ENCODE assay signal across 12 cellular contexts in the genomic region with DNA sequence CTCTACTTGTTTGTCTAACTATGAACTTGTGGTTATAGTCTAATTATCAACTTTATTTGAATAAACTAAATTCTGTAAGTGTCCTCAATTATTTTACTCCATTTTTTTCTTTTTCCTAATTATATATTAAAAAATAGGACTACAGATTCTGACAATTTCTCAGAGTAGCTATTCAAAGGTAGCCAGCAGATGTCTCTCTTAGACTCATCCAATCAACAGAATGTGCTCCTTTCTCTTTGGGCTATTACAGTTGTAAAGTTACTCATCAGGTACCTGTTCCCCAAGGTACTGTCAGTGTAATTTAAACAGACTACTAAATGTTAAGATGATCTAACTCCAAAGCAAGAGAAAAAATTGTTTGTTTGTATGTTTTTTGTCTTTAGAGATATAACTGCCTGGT.
DNase-seq lines count a peak whose midpoint lies in the region; ATAC-seq, FAIRE-seq and TF ChIP-seq lines count a peak whose summit lies in the region.
"Had no signal": no experiment of that assay in that cellular context is flagged by ENCODE, and none has a peak within 500 bp of the region (broad histone marks: within the 10 kb centered on the region; RNA-seq: fewer than 3 reads in every experiment).

No MANE protein-coding gene starts in this region.

- H3K56ac ChIP-seq in mesendoderm (ENCODE audit: low read length), result no peak overlapping the region

- H3K4me2 ChIP-seq in mesendoderm (ENCODE audit: low read length), result no peak overlapping the region
- H3K4me2 ChIP-seq: KMS-11 had no signal

- DNase-seq in EH (ENCODE audit: low read depth) (peak; percentile 36), LNCaP clone FGC (ENCODE audit: low read depth) (no peak), brain microvascular endothelial cell (no peak), mesendoderm (peak; percentile 30), small intestine (no peak), SK-N-DZ (ENCODE audit: low spot score) (no peak)
- DNase-seq in activated CD8-positive, alpha-beta memory T cell treated with anti-CD3 and anti-CD28 coated beads for 24 hours, result no peak
- DNase-seq: activated naive CD4-positive, alpha-beta T cell; lower lobe of right lung; NK-92 treated with Interleukin-12 subunit alpha and Interleukin-12 subunit beta, amount 100 ng/mL, for 24 hours had no signal

- no peak overlapping the region for H3K18ac ChIP-seq in mesendoderm (ENCODE audit: low read length)

- no peak overlapping the region for H3K4ac ChIP-seq in mesendoderm (ENCODE audit: low read depth, low read length)

- H3K36me3 ChIP-seq in brain microvascular endothelial cell (replicated peaks), result no peaks in the 10 kb centered on the region
- H3K36me3 ChIP-seq in mesendoderm (ENCODE audit: control insufficient read depth, insufficient read depth, low read length), result no peaks in the 10 kb centered on the region
- no peaks in the 10 kb centered on the region for H3K36me3 ChIP-seq in small intestine (ENCODE audit: control insufficient read depth in 2 of 2, insufficient read depth in 2 of 2, low read length in 2 of 2)
- H3K36me3 ChIP-seq: lower lobe of right lung had no signal

- H2BK5ac ChIP-seq in mesendoderm (ENCODE audit: low read length), result no peak overlapping the region

- no peak overlapping the region for H3K4me3 ChIP-seq in LNCaP clone FGC (ENCODE audit: low read depth, low read length)
- H3K4me3 ChIP-seq in brain microvascular endothelial cell (ENCODE audit: low read depth, low read length), result no peak overlapping the region
- H3K4me3 ChIP-seq in mesendoderm (ENCODE audit: low read length), result no peak overlapping the region
- H3K4me3 ChIP-seq in small intestine (ENCODE audit: low read depth in 1 of 2, low read length in 2 of 2), result no peak overlapping the region
- H3K4me3 ChIP-seq: lower lobe of right lung had no signal

- in situ Hi-C loops in brain microvascular endothelial cell (cut with HindIII; ENCODE audit: low pct_ligation_motif_present, low sequenced_read_pairs), result no loop called here

- no peaks in the 10 kb centered on the region for H3K27me3 ChIP-seq in brain microvascular endothelial cell (replicated peaks)
- no peaks in the 10 kb centered on the region for H3K27me3 ChIP-seq in mesendoderm (ENCODE audit: insufficient read depth, low read length, poor library complexity)
- no peaks in the 10 kb centered on the region for H3K27me3 ChIP-seq in small intestine (ENCODE audit: control insufficient read depth in 2 of 2, insufficient read depth in 2 of 2, low read length in 2 of 2)

- no peak overlapping the region for H2BK120ac ChIP-seq in mesendoderm (ENCODE audit: low read depth, low read length)

- no peaks in the 10 kb centered on the region for H3K4me1 ChIP-seq in mesendoderm (ENCODE audit: control insufficient read depth, low read depth, low read length)
- no peaks in the 10 kb centered on the region for H3K4me1 ChIP-seq in small intestine (ENCODE audit: control insufficient read depth in 2 of 2, insufficient read depth in 1 of 2, low read depth in 1 of 2, low read length in 1 of 2)
- H3K4me1 ChIP-seq: lower lobe of right lung had no signal

- no peak for ATAC-seq in HG02798 (IDR thresholded peaks at IDR 0.05; ENCODE audit: poor library complexity, unreplicated experiment)
- ATAC-seq: lower lobe of right lung had no signal

- H3K79me2 ChIP-seq in mesendoderm (ENCODE audit: control insufficient read depth, insufficient read depth, low read length), result no peaks in the 10 kb centered on the region

- no peak overlapping the region for H2AK5ac ChIP-seq in mesendoderm (ENCODE audit: low read length)

- no peaks in the 10 kb centered on the region for H3K9me3 ChIP-seq in small intestine (ENCODE audit: control insufficient read depth, low read depth)
- H3K9me3 ChIP-seq: lower lobe of right lung had no signal

- no peak overlapping the region for H3K23ac ChIP-seq in mesendoderm (ENCODE audit: low read length)

- H3K27ac ChIP-seq in brain microvascular endothelial cell, result no peak overlapping the region
- no peak overlapping the region for H3K27ac ChIP-seq in mesendoderm (ENCODE audit: low read depth, low read length)
- H3K27ac ChIP-seq in small intestine (ENCODE audit: low read depth in 1 of 2, low read length in 1 of 2), result no peak overlapping the region
- H3K27ac ChIP-seq: KMS-11, lower lobe of right lung had no signal

- H3K9ac ChIP-seq in mesendoderm (ENCODE audit: low read length), result no peak overlapping the region
- H3K9ac ChIP-seq: KMS-11 had no signal

- no peak for FAIRE-seq in small intestine (lab: Jason Lieb, UNC)

- H3K79me1 ChIP-seq in mesendoderm (ENCODE audit: low read length), result no peaks in the 10 kb centered on the region

- H4K5ac ChIP-seq in mesendoderm (ENCODE audit: low read length), result no peak overlapping the region

- H2BK15ac ChIP-seq in mesendoderm (replicated peaks; ENCODE audit: low read depth), result no peak overlapping the region

- TF ChIP-seq CTCF in LNCaP clone FGC (IDR thresholded peaks at IDR 0.05; ENCODE audit: control insufficient read depth, extremely low read depth, insufficient read depth), result peak; percentile 40
- peak; percentile 39 for TF ChIP-seq CTCF in brain microvascular endothelial cell (IDR thresholded peaks at IDR 0.05; ENCODE audit: low read depth, low read length, missing control alignments)

- no peak overlapping the region for H4K8ac ChIP-seq in mesendoderm (ENCODE audit: low read depth, low read length)

Comparison
In these comparisons a context has a peak if more than half of its experiments do, and no peak if none do; other contexts are left out.
1. DNase-seq: peak in EH (single experiment) and mesendoderm (single experiment); none in LNCaP clone FGC (single experiment), brain microvascular endothelial cell (single experiment), small intestine (single experiment), SK-N-DZ (single experiment) and activated CD8-positive, alpha-beta memory T cell treated with anti-CD3 and anti-CD28 coated beads for 24 hours (single experiment).